Comparison of ENCODE assay signal across 5 cellular contexts in genomic region chr3:107806021-107806420, GRCh38.
"Had no signal": no experiment of that assay in that cellular context is flagged by ENCODE, and none has a peak within 500 bp of the region (broad histone marks: within the 10 kb centered on the region; RNA-seq: fewer than 3 reads in every experiment).

No MANE protein-coding gene starts in this region.

- H3K4me3 ChIP-seq: K562 had no signal

- H3K4me3 Mint-ChIP-seq: IgD-negative memory B cell had no signal

- DNase-seq: IMR-90, KBM-7 had no signal

- H3K27me3 Mint-ChIP-seq: IgD-negative memory B cell had no signal

- H3K9me3 Mint-ChIP-seq: IgD-negative memory B cell had no signal

- H3K27ac ChIP-seq: HL-60 had no signal
